In genomic region chr11:1499261-1499890, GRCh38 we compare ENCODE assay signal across 20 cellular contexts. TPM values are rescaled to one million over a fixed set of nuclear protein-coding genes. Genes with fewer than 3 reads are reported as not detected.
A peak's percentile ranks its signal among the peaks of the same experiment; 100 is the strongest.
DNase-seq lines count a peak whose midpoint lies in the region; ATAC-seq, FAIRE-seq and TF ChIP-seq lines count a peak whose summit lies in the region.
"Had no signal": no experiment of that assay in that cellular context is flagged by ENCODE, and none has a peak within 500 bp of the region (broad histone marks: within the 10 kb centered on the region; RNA-seq: fewer than 3 reads in every experiment).

No MANE protein-coding gene starts in this region.

- H2AFZ ChIP-seq in GM12878 (ENCODE audit: control insufficient read depth, low read depth, low read length) (no peak overlapping the region), mesenchymal stem cell (ENCODE audit: low read depth, low read length) (no peak overlapping the region)

- H3K23ac ChIP-seq in mesenchymal stem cell (ENCODE audit: low read length in 2 of 2): no peak overlapping the region

- no peak overlapping the region for H2BK5ac ChIP-seq in mesenchymal stem cell (ENCODE audit: low read depth, low read length, poor library complexity, severe bottlenecking)

- H2BK15ac ChIP-seq in mesenchymal stem cell (ENCODE audit: low read depth, poor library complexity, severe bottlenecking): no peak overlapping the region

- peak overlapping the region; percentile 81 for H4K91ac ChIP-seq in mesenchymal stem cell (ENCODE audit: low read length)

- POLR2A ChIA-PET in GM12878 (lab: Charles Lee): no interaction called here

- H3K4me1 ChIP-seq in heart right ventricle: peaks cover 18 to 78% (median 53%) of the 10 kb centered on the region in 9 donors
- peaks cover 3% of the 10 kb centered on the region; the same call in 1 of the 2 replicates for H3K4me1 ChIP-seq in GM12878 (ENCODE audit: control insufficient read depth, insufficient read depth, low read length)
- no peaks in the 10 kb centered on the region for H3K4me1 ChIP-seq in mesenchymal stem cell (ENCODE audit: control insufficient read depth, insufficient read depth, low read depth, low read length)

- H3K18ac ChIP-seq in mesenchymal stem cell (ENCODE audit: low read depth in 1 of 2, low read length in 2 of 2): no peak overlapping the region

- H3K9me3 Mint-ChIP-seq in stimulated activated effector memory CD8-positive, alpha-beta T cell treated with anti-CD3 and anti-CD28 coated beads, Interleukin-12 subunit alpha, Interleukin-12 subunit beta, amount 100 ng/mL, for 72 hours: no peaks in the 10 kb centered on the region

- WGBS in heart right ventricle, 2 donors: 90% methylated on average over 28 of the region's 28 CpGs
- 95% methylated on average over 28 of the region's 28 CpGs for WGBS in GM12878 (ENCODE audit: insufficient coverage, insufficient replicate concordance, low lambda C conversion rate, missing lambda C conversion rate)
- WGBS in mesenchymal stem cell: 89% methylated on average over 28 of the region's 28 CpGs

- TF ChIP-seq CTCF in heart right ventricle (IDR thresholded peaks at IDR 0.05) (no peak), GM12878 (IDR thresholded peaks at IDR 0.05 in 2 of 3, conservative IDR thresholded peaks at IDR 0.05 in 1 of 3; ENCODE audit: control insufficient read depth in 2 of 3, extremely low read depth in 1 of 3, insufficient read depth in 1 of 3, low read depth in 3 of 3, low read length in 3 of 3) (no peak), coronary artery (IDR thresholded peaks at IDR 0.05) (no peak)

- peak overlapping the region in 1 of 2 experiments; percentile 35 for H3K14ac ChIP-seq in mesenchymal stem cell (ENCODE audit: low read length in 2 of 2)

- 0 out of 2 replicates have a peak, but pooled peaks have one; percentile 32 for TF ChIP-seq POLR2A in GM12878 (IDR thresholded peaks at IDR 0.05; ENCODE audit: low read depth, low read length)

- no peak overlapping the region for H2BK12ac ChIP-seq in mesenchymal stem cell (ENCODE audit: low read length in 2 of 2)

- H3K4me3 ChIP-seq in heart right ventricle: no peak overlapping the region
- no peak overlapping the region for H3K4me3 ChIP-seq in GM12878
- H3K4me3 ChIP-seq in mesenchymal stem cell (ENCODE audit: insufficient read depth in 1 of 2, low read depth in 1 of 2, low read length in 2 of 2): no peak overlapping the region
- no peak overlapping the region for H3K4me3 ChIP-seq in coronary artery
- H3K4me3 ChIP-seq: MG63 had no signal

- no TSS peak for BruUV-seq in GM12878 (replicated peaks; lab: Mats Ljungman, UMichigan)

- H3K9me3 ChIP-seq in heart right ventricle: peaks cover 0 to 6% (median 0%) of the 10 kb centered on the region in 11 donors
- H3K9me3 ChIP-seq in GM12878 (replicated peaks; ENCODE audit: control insufficient read depth, insufficient read depth, low read length): peaks cover 2% of the 10 kb centered on the region; the same call in 2 of the 3 replicates
- no peaks in the 10 kb centered on the region for H3K9me3 ChIP-seq in mesenchymal stem cell (ENCODE audit: control insufficient read depth, low read length)

- TF ChIP-seq RAD21 in GM12878 (IDR thresholded peaks at IDR 0.05; ENCODE audit: insufficient read depth, low read depth, low read length): no peak

- H3K79me2 ChIP-seq in GM12878 (ENCODE audit: control insufficient read depth, insufficient read depth, low read length): no peaks in the 10 kb centered on the region; the same call in none of the 2 replicates

- no peak for TF ChIP-seq EP300 in GM12878 (IDR thresholded peaks at IDR 0.05; ENCODE audit: borderline replicate concordance in 1 of 2, control insufficient read depth in 1 of 2, low read depth in 2 of 2, low read length in 2 of 2)

- peak overlapping the region; percentile 50 for H3K27ac Mint-ChIP-seq in stimulated activated effector memory CD8-positive, alpha-beta T cell treated with anti-CD3 and anti-CD28 coated beads, Interleukin-12 subunit alpha, Interleukin-12 subunit beta, amount 100 ng/mL, for 72 hours
- H3K27ac Mint-ChIP-seq: HFFc6 had no signal

- no peaks in the 10 kb centered on the region for H3K27me3 ChIP-seq in heart right ventricle
- no peaks in the 10 kb centered on the region for H3K27me3 ChIP-seq in GM12878 (replicated peaks in 1 of 2; ENCODE audit: control insufficient read depth in 2 of 2, insufficient read depth in 2 of 2, low read length in 1 of 2)
- no peaks in the 10 kb centered on the region for H3K27me3 ChIP-seq in mesenchymal stem cell (ENCODE audit: control insufficient read depth in 1 of 2, insufficient read depth in 1 of 2, low read length in 2 of 2)
- H3K27me3 ChIP-seq: MG63 had no signal

- no peak overlapping the region for H3K4me3 Mint-ChIP-seq in stimulated activated effector memory CD8-positive, alpha-beta T cell treated with anti-CD3 and anti-CD28 coated beads, Interleukin-12 subunit alpha, Interleukin-12 subunit beta, amount 100 ng/mL, for 72 hours
- H3K4me3 Mint-ChIP-seq: HFFc6 had no signal

- H2AK5ac ChIP-seq in mesenchymal stem cell (ENCODE audit: low read length, severe bottlenecking): no peak overlapping the region

- CTCF ChIA-PET in GM12878 (lab: Yijun Ruan, JAX): no interaction called here

- DNase-seq in Right ventricle myocardium superior (peak; percentile 30), heart right ventricle (no peak), GM12878 (ENCODE audit: low read depth, low spot score) (no peak), mesenchymal stem cell (no peak), NK-92 (lab: John Stamatoyannopoulos, UW; ENCODE audit: unreplicated experiment) (no peak), coronary artery (ENCODE audit: low spot score) (no peak)
- no peak for DNase-seq in stimulated activated effector memory CD8-positive, alpha-beta T cell treated with anti-CD3 and anti-CD28 coated beads, Interleukin-12 subunit alpha, Interleukin-12 subunit beta, amount 100 ng/mL, for 72 hours (ENCODE audit: low spot score in 2 of 2)
- DNase-seq: AML-193, Calu3, HFFc6, MG63, NCI-H1092 treated with DMSO at 0.1 percent for 48 hours, NCI-H187 treated with DMSO at 0.1 percent for 48 hours, NCI-H2171, NCI-H446 treated with DMSO at 0.1 percent for 48 hours, NCI-H748 treated with DMSO at 0.1 percent for 48 hours, SHP77 had no signal

- no peaks in the 10 kb centered on the region for H4K20me1 ChIP-seq in GM12878 (ENCODE audit: control insufficient read depth, insufficient read depth)

- peaks cover 7% of the 10 kb centered on the region for H3K36me3 Mint-ChIP-seq in stimulated activated effector memory CD8-positive, alpha-beta T cell treated with anti-CD3 and anti-CD28 coated beads, Interleukin-12 subunit alpha, Interleukin-12 subunit beta, amount 100 ng/mL, for 72 hours

- no peak overlapping the region for H3K4me2 ChIP-seq in GM12878 (ENCODE audit: control insufficient read depth, insufficient read depth)
- no peak overlapping the region for H3K4me2 ChIP-seq in mesenchymal stem cell (ENCODE audit: low read length, poor library complexity, severe bottlenecking)

- FAIRE-seq in GM12878 (lab: Jason Lieb, UNC): no peak
- FAIRE-seq: A204.1 had no signal

- H2BK120ac ChIP-seq in mesenchymal stem cell (ENCODE audit: low read depth, low read length): no peak overlapping the region

- peaks cover 67% of the 10 kb centered on the region for H3K79me1 ChIP-seq in mesenchymal stem cell (replicated peaks; ENCODE audit: low read length, poor library complexity, severe bottlenecking)

- H3K4ac ChIP-seq in mesenchymal stem cell (ENCODE audit: low read depth in 1 of 2, low read length in 2 of 2): no peak overlapping the region

- intact Hi-C loops in Right ventricle myocardium superior (cut with DNase I): no loop called here
- intact Hi-C loops in heart right ventricle (cut with DNase I): no loop called here
- intact Hi-C loops in GM12878 (cut with micrococcal nuclease; ENCODE audit: unreplicated experiment): no loop called here

- H3K4me1 Mint-ChIP-seq in stimulated activated effector memory CD8-positive, alpha-beta T cell treated with anti-CD3 and anti-CD28 coated beads, Interleukin-12 subunit alpha, Interleukin-12 subunit beta, amount 100 ng/mL, for 72 hours: peaks cover 81% of the 10 kb centered on the region

- SMC1A ChIA-PET in GM12878 (lab: Charles Lee; ENCODE audit: uncharacterized antibody, unreplicated experiment): no interaction called here

- in situ Hi-C loops in GM12878 (cut with MboI): no loop called here

- H4K8ac ChIP-seq in mesenchymal stem cell (ENCODE audit: low read length): no peak overlapping the region

- ATAC-seq in Right ventricle myocardium superior (ENCODE audit: poor library complexity) (no peak), heart right ventricle (no peak), GM12878 (no peak), GM19452 (IDR thresholded peaks at IDR 0.05; ENCODE audit: unreplicated experiment) (no peak)
- ATAC-seq in stimulated activated effector memory CD8-positive, alpha-beta T cell treated with anti-CD3 and anti-CD28 coated beads, Interleukin-12 subunit alpha, Interleukin-12 subunit beta, amount 100 ng/mL, for 72 hours: no peak
- ATAC-seq: Panc1 had no signal

- no peak overlapping the region for H3K9ac ChIP-seq in GM12878 (ENCODE audit: control insufficient read depth, insufficient read depth, low read length)
- no peak overlapping the region for H3K9ac ChIP-seq in mesenchymal stem cell (ENCODE audit: low read length)

- H3K27ac ChIP-seq in heart right ventricle (no peak overlapping the region), GM12878 (ENCODE audit: control insufficient read depth, insufficient read depth) (no peak overlapping the region), mesenchymal stem cell (ENCODE audit: low read length, poor library complexity, severe bottlenecking) (no peak overlapping the region), coronary artery (no peak overlapping the region)

- RAD21 ChIA-PET in GM12878 (lab: Charles Lee; ENCODE audit: unreplicated experiment): no interaction called here

- H3K36me3 ChIP-seq in heart right ventricle (peaks cover 0 to 24% (median 0%) of the 10 kb centered on the region in 9 donors), GM12878 (ENCODE audit: control insufficient read depth in 2 of 2, insufficient read depth in 2 of 2, low read length in 1 of 2) (peaks cover 0 to 2% of the 10 kb centered on the region in 2 experiments; a peak in 2 of 4 replicates), mesenchymal stem cell (ENCODE audit: control insufficient read depth in 1 of 2, insufficient read depth in 2 of 2, low read depth in 1 of 2, low read length in 2 of 2) (peaks cover 11 to 41% of the 10 kb centered on the region in 2 experiments)
- H3K36me3 ChIP-seq: MG63 had no signal

RNA-seq across cellular contexts. Expression of gene MOB2, which starts 12.8 kb away (rescaled TPM):
- total RNA-seq in Right ventricle myocardium superior: 46.1 TPM
- 10 to 100 TPM; 36.8 to 59.1 (median 45.2) TPM for total RNA-seq in heart right ventricle
- 10 to 100 TPM; 25.2 to 57.9 TPM for polyA plus RNA-seq in heart right ventricle
- 18.9 and 20.5 TPM in 2 replicates for total RNA-seq in GM12878 (2013; cell fraction: nucleolus; rRNA removed)
- 12.2 and 12.9 TPM in 2 replicates for total RNA-seq in GM12878 (2014; rRNA removed)
- 13.5 and 13.9 TPM in 2 replicates for total RNA-seq in GM12878 (2014; rRNA removed; fragmentation: Illumina TruSeq; extraction: Trizol)
- 15.1 and 17.3 TPM in 2 replicates for total RNA-seq in GM12878 (2021)
- polyA plus RNA-seq in GM12878 (2011; ENCODE audit: low read depth): 5.9 TPM
- 21.8 and 34.6 TPM in 2 replicates for polyA plus RNA-seq in GM12878 (2011; rRNA removed)
- polyA plus RNA-seq in GM12878 (2011; cell fraction: cytosol; rRNA removed): 50.0 and 55.6 TPM in 2 replicates
- polyA plus RNA-seq in GM12878 (2011; cell fraction: nucleus; rRNA removed): 52.1 and 59.3 TPM in 2 replicates
- 20.1 and 22.8 TPM in 2 replicates for polyA plus RNA-seq in GM12878 (2012)
- polyA plus RNA-seq in GM12878 (2014; fragmentation: Illumina TruSeq; extraction: Trizol): 12.6 and 21.1 TPM in 2 replicates
- under 1 TPM; 0.10 to 0.49 TPM for polyA plus RNA-seq in GM12878 (2014; fragmentation: Nextera tagmentation; extraction: Ambion mirVana)
- polyA plus RNA-seq in GM12878 (2014; rRNA removed): 19.1 and 21.9 TPM in 2 replicates
- polyA plus RNA-seq in GM12878 (2016; fragmentation: Nextera tagmentation; extraction: Ambion mirVana): 10 to 100 TPM; 15.8 to 17.6 TPM
- 30.4 and 31.2 TPM in 2 replicates for polyA minus RNA-seq in GM12878 (2011; rRNA and poly(A)+ RNA removed)
- polyA minus RNA-seq in GM12878 (2011; cell fraction: cytosol; rRNA and poly(A)+ RNA removed): 8.6 and 9.0 TPM in 2 replicates
- polyA minus RNA-seq in GM12878 (2011; cell fraction: nucleus; rRNA and poly(A)+ RNA removed): 11.4 and 19.9 TPM in 2 replicates
- 10.6 TPM for polyA plus RNA-seq in mesenchymal stem cell (2013, experiment 1 of 2)
- 10.7 TPM for polyA plus RNA-seq in mesenchymal stem cell (2013, experiment 2 of 2)
